ENCODE assay signal across 10 cellular contexts in the genomic region with DNA sequence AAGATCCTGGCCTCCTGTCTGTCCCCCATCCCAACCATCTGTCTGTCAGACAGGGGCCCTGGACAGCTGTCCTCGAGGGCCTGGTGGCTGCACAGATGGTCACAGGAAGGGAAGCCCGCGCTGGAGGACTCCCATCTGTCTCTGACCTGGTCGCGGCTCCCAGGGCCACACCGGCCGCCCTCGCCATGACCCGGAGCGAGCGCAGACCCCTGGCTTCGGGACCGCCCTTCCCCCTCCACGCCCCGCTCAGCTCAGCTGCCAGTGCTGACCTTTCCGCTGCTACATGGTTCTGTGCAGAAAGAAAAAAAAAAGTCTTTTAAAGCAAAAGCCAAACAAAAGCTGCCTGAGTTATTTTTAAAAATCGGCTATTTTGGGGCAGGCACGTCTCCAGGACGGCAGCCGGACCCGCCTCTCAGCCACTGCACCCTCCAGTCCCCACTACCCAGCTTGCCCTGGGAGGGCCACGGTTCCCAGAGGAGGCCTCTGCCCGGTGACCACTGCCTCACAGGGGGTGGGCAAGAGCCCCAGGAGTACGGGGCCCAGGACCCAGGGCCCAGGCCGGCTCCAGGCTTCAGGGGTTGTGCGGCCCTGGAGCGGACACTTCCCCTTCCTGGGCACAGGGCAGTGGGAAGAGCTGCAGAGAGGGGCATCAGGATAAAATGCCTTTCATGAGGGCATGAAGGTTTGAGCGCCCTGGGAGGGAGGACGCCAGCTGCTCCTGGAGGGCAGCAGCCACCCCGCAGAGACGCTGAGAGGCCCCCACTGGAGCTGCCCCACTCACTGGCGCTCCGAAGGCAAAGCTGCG. TPM values are rescaled to one million over a fixed set of nuclear protein-coding genes. Genes with fewer than 3 reads are reported as not detected.
DNase-seq lines count a peak whose midpoint lies in the region; ATAC-seq lines count a peak whose summit lies in the region.
"Had no signal": no experiment of that assay in that cellular context is flagged by ENCODE, and none has a peak within 500 bp of the region (broad histone marks: within the 10 kb centered on the region; RNA-seq: fewer than 3 reads in every experiment).

No MANE protein-coding gene starts in this region.

- H3K9ac ChIP-seq in duodenal mucosa (ENCODE audit: low read depth in 1 of 2, low read length in 2 of 2) (peak overlapping the region in 1 of 2 donors; percentile 10), mucosa of stomach (ENCODE audit: low read length) (peak overlapping the region; percentile 56)

- no peaks in the 10 kb centered on the region for H3K9me3 Mint-ChIP-seq in activated CD4-positive, alpha-beta memory T cell treated with anti-CD3 and anti-CD28 coated beads, Interleukin-2, amount 10 ng/mL, durations not matched to agents 7 days and 5 days
- H3K9me3 Mint-ChIP-seq: activated T-cell treated with anti-CD3 and anti-CD28 coated beads, Interleukin-2, amount 50 U/mL, for 72 hours had no signal

- no peaks in the 10 kb centered on the region for H3K4me1 Mint-ChIP-seq in activated CD4-positive, alpha-beta memory T cell treated with anti-CD3 and anti-CD28 coated beads, Interleukin-2, amount 10 ng/mL, durations not matched to agents 7 days and 5 days

- no peak overlapping the region for H3K4me3 ChIP-seq in duodenal mucosa (ENCODE audit: low read depth in 1 of 2, low read length in 2 of 2)
- H3K4me3 ChIP-seq in mucosa of stomach (ENCODE audit: low read length), result no peak overlapping the region
- H3K4me3 ChIP-seq in thymus (ENCODE audit: low read length), result no peak overlapping the region

- POLR2A ChIA-PET in activated CD4-positive, alpha-beta memory T cell treated with anti-CD3 and anti-CD28 coated beads, Interleukin-2, amount 10 ng/mL, durations not matched to agents 7 days and 5 days (lab: Charles Lee), result no interaction called here

- no peak overlapping the region for H3K4me3 Mint-ChIP-seq in activated CD4-positive, alpha-beta memory T cell treated with anti-CD3 and anti-CD28 coated beads, Interleukin-2, amount 10 ng/mL, durations not matched to agents 7 days and 5 days
- H3K4me3 Mint-ChIP-seq: activated T-cell treated with anti-CD3 and anti-CD28 coated beads, Interleukin-2, amount 50 U/mL, for 72 hours had no signal

- CTCF ChIA-PET in activated CD4-positive, alpha-beta memory T cell treated with anti-CD3 and anti-CD28 coated beads, Interleukin-2, amount 10 ng/mL, durations not matched to agents 7 days and 5 days (lab: Charles Lee), result no interaction called here

- H3K36me3 ChIP-seq in duodenal mucosa (ENCODE audit: control insufficient read depth in 1 of 2, insufficient read depth in 2 of 2, low read length in 2 of 2), result no peaks in the 10 kb centered on the region
- no peaks in the 10 kb centered on the region for H3K36me3 ChIP-seq in mucosa of stomach (ENCODE audit: control insufficient read depth, insufficient read depth, low read length)
- H3K36me3 ChIP-seq in thymus (ENCODE audit: control insufficient read depth, insufficient read depth), result no peaks in the 10 kb centered on the region

- no peaks in the 10 kb centered on the region for H3K36me3 Mint-ChIP-seq in activated CD4-positive, alpha-beta memory T cell treated with anti-CD3 and anti-CD28 coated beads, Interleukin-2, amount 10 ng/mL, durations not matched to agents 7 days and 5 days (ENCODE audit: low read depth)

- H3K4me1 ChIP-seq in duodenal mucosa (ENCODE audit: control insufficient read depth in 1 of 2, insufficient read depth in 2 of 2, low read length in 2 of 2) (peaks cover 4 to 41% of the 10 kb centered on the region in 2 donors), mucosa of stomach (ENCODE audit: control insufficient read depth, insufficient read depth, low read length) (peaks cover 57% of the 10 kb centered on the region), thymus (ENCODE audit: control insufficient read depth, insufficient read depth, low read length) (no peaks in the 10 kb centered on the region)

- no peaks in the 10 kb centered on the region for H3K27me3 Mint-ChIP-seq in activated CD4-positive, alpha-beta memory T cell treated with anti-CD3 and anti-CD28 coated beads, Interleukin-2, amount 10 ng/mL, durations not matched to agents 7 days and 5 days

- peak; percentile 45 for DNase-seq in NCI-H82 treated with DMSO at 0.1 percent for 48 hours (lab: John Stamatoyannopoulos, UW; ENCODE audit: unreplicated experiment)
- no peak for DNase-seq in activated CD4-positive, alpha-beta memory T cell treated with anti-CD3 and anti-CD28 coated beads, Interleukin-2, amount 10 ng/mL, durations not matched to agents 7 days and 5 days
- DNase-seq: activated T-cell treated with anti-CD3 and anti-CD28 coated beads, Interleukin-2, amount 50 U/mL, for 72 hours; NCI-H187 had no signal

- WGBS in thymus, result 80% methylated on average over 34 of the region's 34 CpGs

- H3K27ac ChIP-seq in duodenal mucosa (ENCODE audit: low read depth, low read length) (peak overlapping the region; percentile 51), thymus (ENCODE audit: low read depth) (peak overlapping the region; percentile 77)

- ATAC-seq in HG02798 (IDR thresholded peaks at IDR 0.05; ENCODE audit: poor library complexity, unreplicated experiment) (no peak), HG03460 (IDR thresholded peaks at IDR 0.05; ENCODE audit: unreplicated experiment) (no peak), HG02571 (IDR thresholded peaks at IDR 0.05; ENCODE audit: unreplicated experiment) (no peak)
- ATAC-seq: activated T-cell treated with anti-CD3 and anti-CD28 coated beads, Interleukin-2, amount 50 U/mL, for 72 hours had no signal

- H3K9me3 ChIP-seq in duodenal mucosa (ENCODE audit: control insufficient read depth in 1 of 2, low read length in 2 of 2), result no peaks in the 10 kb centered on the region
- no peaks in the 10 kb centered on the region for H3K9me3 ChIP-seq in mucosa of stomach (ENCODE audit: control insufficient read depth, low read length)
- H3K9me3 ChIP-seq in thymus (ENCODE audit: control insufficient read depth), result no peaks in the 10 kb centered on the region

- H3K27ac Mint-ChIP-seq in activated CD4-positive, alpha-beta memory T cell treated with anti-CD3 and anti-CD28 coated beads, Interleukin-2, amount 10 ng/mL, durations not matched to agents 7 days and 5 days, result no peak overlapping the region
- H3K27ac Mint-ChIP-seq: activated T-cell treated with anti-CD3 and anti-CD28 coated beads, Interleukin-2, amount 50 U/mL, for 72 hours had no signal

- H3K27me3 ChIP-seq in duodenal mucosa (ENCODE audit: control insufficient read depth in 1 of 2, insufficient read depth in 2 of 2, low read length in 2 of 2) (no peaks in the 10 kb centered on the region), mucosa of stomach (ENCODE audit: control insufficient read depth, insufficient read depth, low read length) (no peaks in the 10 kb centered on the region), thymus (ENCODE audit: control insufficient read depth, insufficient read depth) (no peaks in the 10 kb centered on the region)

RNA-seq across cellular contexts. Expression of a gene that starts 10.8 kb away (rescaled TPM):
- polyA plus RNA-seq in thymus, result 155 TPM
- under 1 TPM; 0.33 to 0.63 TPM for total RNA-seq in activated CD4-positive, alpha-beta memory T cell treated with anti-CD3 and anti-CD28 coated beads, Interleukin-2, amount 10 ng/mL, durations not matched to agents 7 days and 5 days

RNA-seq across cellular contexts. Expression of a gene that starts 30.6 kb away (rescaled TPM):
- polyA plus RNA-seq in thymus, result 6,072 TPM
- 1,000 to 10,000 TPM; 1,751 to 1,764 TPM for total RNA-seq in activated CD4-positive, alpha-beta memory T cell treated with anti-CD3 and anti-CD28 coated beads, Interleukin-2, amount 10 ng/mL, durations not matched to agents 7 days and 5 days

RNA-seq across cellular contexts. Expression of a gene that starts 50.7 kb away (rescaled TPM):
- 3.5 TPM for polyA plus RNA-seq in thymus
- total RNA-seq in activated CD4-positive, alpha-beta memory T cell treated with anti-CD3 and anti-CD28 coated beads, Interleukin-2, amount 10 ng/mL, durations not matched to agents 7 days and 5 days, result 10 to 100 TPM; 13.2 to 13.7 TPM

RNA-seq across cellular contexts. Expression of a gene that starts 53.5 kb away (rescaled TPM):
- polyA plus RNA-seq in thymus, result 71.5 TPM
- total RNA-seq in activated CD4-positive, alpha-beta memory T cell treated with anti-CD3 and anti-CD28 coated beads, Interleukin-2, amount 10 ng/mL, durations not matched to agents 7 days and 5 days, result 10 to 100 TPM; 90.1 to 91.0 TPM
